Comparison of ENCODE assay signal across 24 cellular contexts in genomic region chr3:69390771-69391170, GRCh38.
"Had no signal": no experiment of that assay in that cellular context is flagged by ENCODE, and none has a peak within 500 bp of the region (broad histone marks: within the 10 kb centered on the region; RNA-seq: fewer than 3 reads in every experiment).

No MANE protein-coding gene starts in this region.

- H3K27ac ChIP-seq: adrenal gland, body of pancreas, colonic mucosa, esophagus squamous epithelium had no signal

- DNase-seq: activated CD4-positive, alpha-beta memory T cell treated with anti-CD3 and anti-CD28 coated beads for 36 hours; activated CD4-positive, alpha-beta T cell treated with anti-CD3 and anti-CD28 coated beads for 36 hours; activated CD4-positive, alpha-beta T cell treated with anti-CD3 and anti-CD28 coated beads, Interleukin-2, amount 10 ng/mL, durations not matched to agents 24 days and 14 days; activated CD4-positive, CD25-positive, alpha-beta regulatory T cell; activated CD4-positive, CD25-positive, alpha-beta regulatory T cell treated with anti-CD3 and anti-CD28 coated beads, Interleukin-2, amount 50 U/mL, for 72 hours; activated CD8-positive, alpha-beta memory T cell treated with anti-CD3 and anti-CD28 coated beads, Interleukin-2, amount 10 ng/mL, durations not matched to agents 7 days and 5 days; activated CD8-positive, alpha-beta memory T cell treated with anti-CD3 and anti-CD28 coated beads, Interleukin-2, amount 50 U/mL, for 4 hours; activated CD8-positive, alpha-beta T cell treated with anti-CD3 and anti-CD28 coated beads, Interleukin-2, amount 10 ng/mL, durations not matched to agents 7 days and 5 days; activated effector memory CD4-positive, alpha-beta T cell treated with anti-CD3 and anti-CD28 coated beads, Interleukin-2, amount 50 U/mL, for 16 hours; activated naive CD4-positive, alpha-beta T cell treated with anti-CD3 and anti-CD28 coated beads for 36 hours; activated naive CD8-positive, alpha-beta T cell treated with anti-CD3 and anti-CD28 coated beads for 36 hours; activated naive CD8-positive, alpha-beta T cell treated with anti-CD3 and anti-CD28 coated beads, Interleukin-2, amount 50 U/mL, for 24 hours; activated T-cell treated with anti-CD3 and anti-CD28 coated beads, Interleukin-2, amount 50 U/mL, for 1 hour; activated T-cell treated with anti-CD3 and anti-CD28 coated beads, Interleukin-2, amount 50 U/mL, for 48 hours; adrenal gland; aorta; body of pancreas; central memory CD4-positive, alpha-beta T cell; cerebellar nuclear complex; colonic mucosa; effector memory CD8-positive, alpha-beta T cell; esophagus squamous epithelium; head of caudate nucleus; T-helper 2 cell had no signal

- ATAC-seq: activated CD4-positive, alpha-beta T cell treated with anti-CD3 and anti-CD28 coated beads for 36 hours; activated CD8-positive, alpha-beta memory T cell treated with anti-CD3 and anti-CD28 coated beads, Interleukin-2, amount 10 ng/mL, durations not matched to agents 7 days and 5 days; activated CD8-positive, alpha-beta T cell treated with anti-CD3 and anti-CD28 coated beads, Interleukin-2, amount 10 ng/mL, durations not matched to agents 7 days and 5 days; activated naive CD8-positive, alpha-beta T cell treated with anti-CD3 and anti-CD28 coated beads, Interleukin-2, amount 50 U/mL, for 24 hours; body of pancreas; effector memory CD8-positive, alpha-beta T cell had no signal
